ENCODE assay signal across 1 cellular context in the genomic region with DNA sequence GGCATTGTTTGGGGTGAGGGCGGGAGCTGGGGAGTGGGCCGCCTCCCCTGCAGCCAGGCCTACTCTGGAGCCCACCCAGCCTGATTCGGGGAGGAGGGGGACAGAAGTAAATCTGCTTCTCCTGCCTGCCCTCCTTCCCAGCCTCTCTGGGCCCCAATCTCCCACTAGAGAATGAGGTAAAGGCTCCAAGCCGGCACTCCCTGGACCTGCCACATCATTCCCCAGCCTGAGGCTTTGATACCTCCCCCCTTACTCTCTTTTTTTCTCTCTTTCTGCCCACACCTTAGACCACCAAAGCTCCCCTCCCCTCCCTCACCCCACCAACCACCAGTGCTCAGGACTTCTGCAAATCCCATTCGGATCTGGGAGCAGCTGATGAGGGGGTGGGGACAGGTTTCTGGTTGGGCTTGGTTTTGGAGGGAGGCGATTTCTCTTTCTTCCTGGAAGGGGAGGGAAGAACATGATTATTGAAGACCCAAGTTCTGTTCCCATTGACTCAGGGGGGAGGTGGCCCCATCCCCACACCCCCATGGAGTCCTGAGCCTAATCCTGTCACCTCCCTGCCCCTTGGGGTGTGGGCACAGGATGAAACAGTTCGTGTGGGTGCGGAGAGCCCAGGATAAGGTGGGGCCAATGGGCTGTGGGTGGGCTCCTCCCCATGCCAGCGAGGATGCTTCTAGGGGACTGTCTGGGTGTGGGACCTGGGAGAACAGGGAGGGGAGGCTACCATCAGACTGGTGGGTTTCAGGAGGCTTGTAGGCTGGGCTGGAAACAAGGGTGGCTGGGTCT.
TF ChIP-seq lines count a peak whose summit lies in the region.

No MANE protein-coding gene starts in this region.

TF ChIP-seq in HEK293, 187 proteins besides CTCF, POLR2A, EP300 and RAD21 (continued from another document and continues in another):
- TF ChIP-seq, protein P1, sequence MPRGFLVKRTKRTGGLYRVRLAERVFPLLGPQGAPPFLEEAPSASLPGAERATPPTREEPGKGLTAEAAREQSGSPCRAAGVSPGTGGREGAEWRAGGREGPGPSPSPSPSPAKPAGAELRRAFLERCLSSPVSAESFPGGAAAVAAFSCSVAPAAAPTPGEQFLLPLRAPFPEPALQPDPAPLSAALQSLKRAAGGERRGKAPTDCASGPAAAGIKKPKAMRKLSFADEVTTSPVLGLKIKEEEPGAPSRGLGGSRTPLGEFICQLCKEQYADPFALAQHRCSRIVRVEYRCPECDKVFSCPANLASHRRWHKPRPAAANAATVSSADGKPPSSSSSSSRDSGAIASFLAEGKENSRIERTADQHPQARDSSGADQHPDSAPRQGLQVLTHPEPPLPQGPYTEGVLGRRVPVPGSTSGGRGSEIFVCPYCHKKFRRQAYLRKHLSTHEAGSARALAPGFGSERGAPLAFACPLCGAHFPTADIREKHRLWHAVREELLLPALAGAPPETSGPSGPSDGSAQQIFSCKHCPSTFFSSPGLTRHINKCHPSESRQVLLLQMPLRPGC (tag by site-specific recombination; IDR thresholded peaks at IDR 0.05), result no peak
- no peak for TF ChIP-seq ZNF624 (tag by site-specific recombination; IDR thresholded peaks at IDR 0.05)
- no peak for TF ChIP-seq ZNF621 (tag by site-specific recombination; IDR thresholded peaks at IDR 0.05)
- TF ChIP-seq ZNF423 (tag by site-specific recombination; IDR thresholded peaks at IDR 0.05), result no peak
- TF ChIP-seq ZNF629 (tag by site-specific recombination; IDR thresholded peaks at IDR 0.05), result no peak
- TF ChIP-seq, protein P2, sequence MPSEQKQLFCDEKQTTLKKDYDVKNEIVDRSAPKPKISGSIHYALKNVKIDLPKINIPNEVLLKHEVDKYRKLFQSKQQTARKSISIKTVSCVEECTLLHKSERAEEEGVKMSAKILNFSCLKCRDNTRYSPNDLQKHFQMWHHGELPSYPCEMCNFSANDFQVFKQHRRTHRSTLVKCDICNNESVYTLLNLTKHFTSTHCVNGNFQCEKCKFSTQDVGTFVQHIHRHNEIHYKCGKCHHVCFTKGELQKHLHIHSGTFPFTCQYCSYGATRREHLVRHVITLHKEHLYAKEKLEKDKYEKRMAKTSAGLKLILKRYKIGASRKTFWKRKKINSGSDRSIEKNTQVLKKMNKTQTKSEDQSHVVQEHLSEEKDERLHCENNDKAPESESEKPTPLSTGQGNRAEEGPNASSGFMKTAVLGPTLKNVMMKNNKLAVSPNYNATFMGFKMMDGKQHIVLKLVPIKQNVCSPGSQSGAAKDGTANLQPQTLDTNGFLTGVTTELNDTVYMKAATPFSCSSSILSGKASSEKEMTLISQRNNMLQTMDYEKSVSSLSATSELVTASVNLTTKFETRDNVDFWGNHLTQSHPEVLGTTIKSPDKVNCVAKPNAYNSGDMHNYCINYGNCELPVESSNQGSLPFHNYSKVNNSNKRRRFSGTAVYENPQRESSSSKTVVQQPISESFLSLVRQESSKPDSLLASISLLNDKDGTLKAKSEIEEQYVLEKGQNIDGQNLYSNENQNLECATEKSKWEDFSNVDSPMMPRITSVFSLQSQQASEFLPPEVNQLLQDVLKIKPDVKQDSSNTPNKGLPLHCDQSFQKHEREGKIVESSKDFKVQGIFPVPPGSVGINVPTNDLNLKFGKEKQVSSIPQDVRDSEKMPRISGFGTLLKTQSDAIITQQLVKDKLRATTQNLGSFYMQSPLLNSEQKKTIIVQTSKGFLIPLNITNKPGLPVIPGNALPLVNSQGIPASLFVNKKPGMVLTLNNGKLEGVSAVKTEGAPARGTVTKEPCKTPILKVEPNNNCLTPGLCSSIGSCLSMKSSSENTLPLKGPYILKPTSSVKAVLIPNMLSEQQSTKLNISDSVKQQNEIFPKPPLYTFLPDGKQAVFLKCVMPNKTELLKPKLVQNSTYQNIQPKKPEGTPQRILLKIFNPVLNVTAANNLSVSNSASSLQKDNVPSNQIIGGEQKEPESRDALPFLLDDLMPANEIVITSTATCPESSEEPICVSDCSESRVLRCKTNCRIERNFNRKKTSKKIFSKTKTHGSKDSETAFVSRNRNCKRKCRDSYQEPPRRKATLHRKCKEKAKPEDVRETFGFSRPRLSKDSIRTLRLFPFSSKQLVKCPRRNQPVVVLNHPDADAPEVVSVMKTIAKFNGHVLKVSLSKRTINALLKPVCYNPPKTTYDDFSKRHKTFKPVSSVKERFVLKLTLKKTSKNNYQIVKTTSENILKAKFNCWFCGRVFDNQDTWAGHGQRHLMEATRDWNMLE (tag by site-specific recombination; conservative IDR thresholded peaks at IDR 0.05; ENCODE audit: low read depth), result no peak
- no peak for TF ChIP-seq ZNF223 (tag by site-specific recombination; IDR thresholded peaks at IDR 0.05)
- TF ChIP-seq, protein P3, sequence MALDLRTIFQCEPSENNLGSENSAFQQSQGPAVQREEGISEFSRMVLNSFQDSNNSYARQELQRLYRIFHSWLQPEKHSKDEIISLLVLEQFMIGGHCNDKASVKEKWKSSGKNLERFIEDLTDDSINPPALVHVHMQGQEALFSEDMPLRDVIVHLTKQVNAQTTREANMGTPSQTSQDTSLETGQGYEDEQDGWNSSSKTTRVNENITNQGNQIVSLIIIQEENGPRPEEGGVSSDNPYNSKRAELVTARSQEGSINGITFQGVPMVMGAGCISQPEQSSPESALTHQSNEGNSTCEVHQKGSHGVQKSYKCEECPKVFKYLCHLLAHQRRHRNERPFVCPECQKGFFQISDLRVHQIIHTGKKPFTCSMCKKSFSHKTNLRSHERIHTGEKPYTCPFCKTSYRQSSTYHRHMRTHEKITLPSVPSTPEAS (tag by site-specific recombination; IDR thresholded peaks at IDR 0.05), result no peak
- peak; percentile 43 for TF ChIP-seq GLIS1 (tag by site-specific recombination; IDR thresholded peaks at IDR 0.05)
- 0 out of 2 replicates have a peak, but pooled peaks have one; percentile 14 for TF ChIP-seq BCL11B (tag by site-specific recombination; IDR thresholded peaks at IDR 0.05; ENCODE audit: low read depth)
- TF ChIP-seq ZNF843 (tag by site-specific recombination; IDR thresholded peaks at IDR 0.05), result no peak
- TF ChIP-seq ZNF140 (tag by site-specific recombination; IDR thresholded peaks at IDR 0.05), result no peak
- no peak; the same call in 1 of the 2 replicates for TF ChIP-seq ZBTB8A (tag by site-specific recombination; IDR thresholded peaks at IDR 0.05)
- no peak for TF ChIP-seq ZEB2 (tag by site-specific recombination; IDR thresholded peaks at IDR 0.05)
- TF ChIP-seq ZNF600 (tag by site-specific recombination; IDR thresholded peaks at IDR 0.05), result no peak
- TF ChIP-seq, protein P4, sequence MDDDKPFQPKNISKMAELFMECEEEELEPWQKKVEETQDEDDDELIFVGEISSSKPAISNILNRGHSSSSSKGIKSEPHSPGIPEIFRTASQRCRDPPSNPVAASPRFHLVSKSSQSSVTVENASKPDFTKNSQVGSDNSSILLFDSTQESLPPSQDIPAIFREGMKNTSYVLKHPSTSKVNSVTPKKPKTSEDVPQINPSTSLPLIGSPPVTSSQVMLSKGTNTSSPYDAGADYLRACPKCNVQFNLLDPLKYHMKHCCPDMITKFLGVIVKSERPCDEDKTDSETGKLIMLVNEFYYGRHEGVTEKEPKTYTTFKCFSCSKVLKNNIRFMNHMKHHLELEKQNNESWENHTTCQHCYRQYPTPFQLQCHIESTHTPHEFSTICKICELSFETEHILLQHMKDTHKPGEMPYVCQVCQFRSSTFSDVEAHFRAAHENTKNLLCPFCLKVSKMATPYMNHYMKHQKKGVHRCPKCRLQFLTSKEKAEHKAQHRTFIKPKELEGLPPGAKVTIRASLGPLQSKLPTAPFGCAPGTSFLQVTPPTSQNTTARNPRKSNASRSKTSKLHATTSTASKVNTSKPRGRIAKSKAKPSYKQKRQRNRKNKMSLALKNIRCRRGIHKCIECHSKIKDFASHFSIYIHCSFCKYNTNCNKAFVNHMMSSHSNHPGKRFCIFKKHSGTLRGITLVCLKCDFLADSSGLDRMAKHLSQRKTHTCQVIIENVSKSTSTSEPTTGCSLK (tag by site-specific recombination; IDR thresholded peaks at IDR 0.05), result no peak
- TF ChIP-seq ZNF248 (tag by site-specific recombination; IDR thresholded peaks at IDR 0.05), result no peak
- TF ChIP-seq, protein P5, sequence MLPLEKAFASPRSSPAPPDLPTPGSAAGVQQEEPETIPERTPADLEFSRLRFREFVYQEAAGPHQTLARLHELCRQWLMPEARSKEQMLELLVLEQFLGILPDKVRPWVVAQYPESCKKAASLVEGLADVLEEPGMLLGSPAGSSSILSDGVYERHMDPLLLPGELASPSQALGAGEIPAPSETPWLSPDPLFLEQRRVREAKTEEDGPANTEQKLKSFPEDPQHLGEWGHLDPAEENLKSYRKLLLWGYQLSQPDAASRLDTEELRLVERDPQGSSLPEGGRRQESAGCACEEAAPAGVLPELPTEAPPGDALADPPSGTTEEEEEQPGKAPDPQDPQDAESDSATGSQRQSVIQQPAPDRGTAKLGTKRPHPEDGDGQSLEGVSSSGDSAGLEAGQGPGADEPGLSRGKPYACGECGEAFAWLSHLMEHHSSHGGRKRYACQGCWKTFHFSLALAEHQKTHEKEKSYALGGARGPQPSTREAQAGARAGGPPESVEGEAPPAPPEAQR (tag by site-specific recombination; IDR thresholded peaks at IDR 0.05), result no peak
- TF ChIP-seq ZNF112 (tag by site-specific recombination; IDR thresholded peaks at IDR 0.05), result no peak
- TF ChIP-seq, protein P6, sequence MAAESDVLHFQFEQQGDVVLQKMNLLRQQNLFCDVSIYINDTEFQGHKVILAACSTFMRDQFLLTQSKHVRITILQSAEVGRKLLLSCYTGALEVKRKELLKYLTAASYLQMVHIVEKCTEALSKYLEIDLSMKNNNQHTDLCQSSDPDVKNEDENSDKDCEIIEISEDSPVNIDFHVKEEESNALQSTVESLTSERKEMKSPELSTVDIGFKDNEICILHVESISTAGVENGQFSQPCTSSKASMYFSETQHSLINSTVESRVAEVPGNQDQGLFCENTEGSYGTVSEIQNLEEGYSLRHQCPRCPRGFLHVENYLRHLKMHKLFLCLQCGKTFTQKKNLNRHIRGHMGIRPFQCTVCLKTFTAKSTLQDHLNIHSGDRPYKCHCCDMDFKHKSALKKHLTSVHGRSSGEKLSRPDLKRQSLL (tag by site-specific recombination; IDR thresholded peaks at IDR 0.05), result no peak
- TF ChIP-seq ZNF174 (tag by site-specific recombination; IDR thresholded peaks at IDR 0.05), result no peak
- TF ChIP-seq ZNF747 (tag by site-specific recombination; IDR thresholded peaks at IDR 0.05), result no peak
- no peak for TF ChIP-seq SETDB1 (IDR thresholded peaks at IDR 0.05; ENCODE audit: insufficient read length, low read length)
- TF ChIP-seq ZNF335 (tag by site-specific recombination; conservative IDR thresholded peaks at IDR 0.05), result 0 out of 2 replicates have a peak, but pooled peaks have one; percentile 13
- no peak for TF ChIP-seq ZNF548 (tag by site-specific recombination; IDR thresholded peaks at IDR 0.05)
- TF ChIP-seq, protein P7, sequence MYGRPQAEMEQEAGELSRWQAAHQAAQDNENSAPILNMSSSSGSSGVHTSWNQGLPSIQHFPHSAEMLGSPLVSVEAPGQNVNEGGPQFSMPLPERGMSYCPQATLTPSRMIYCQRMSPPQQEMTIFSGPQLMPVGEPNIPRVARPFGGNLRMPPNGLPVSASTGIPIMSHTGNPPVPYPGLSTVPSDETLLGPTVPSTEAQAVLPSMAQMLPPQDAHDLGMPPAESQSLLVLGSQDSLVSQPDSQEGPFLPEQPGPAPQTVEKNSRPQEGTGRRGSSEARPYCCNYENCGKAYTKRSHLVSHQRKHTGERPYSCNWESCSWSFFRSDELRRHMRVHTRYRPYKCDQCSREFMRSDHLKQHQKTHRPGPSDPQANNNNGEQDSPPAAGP (tag by site-specific recombination; IDR thresholded peaks at IDR 0.05), result no peak
- TF ChIP-seq ZNF596 (tag by site-specific recombination; IDR thresholded peaks at IDR 0.05), result no peak
- TF ChIP-seq MEIS1 (CRISPR knock-in tag; IDR thresholded peaks at IDR 0.05; ENCODE audit: borderline replicate concordance), result no peak
- TF ChIP-seq ZNF785 (tag by site-specific recombination; IDR thresholded peaks at IDR 0.05), result no peak
- no peak for TF ChIP-seq FEZF1 (tag by site-specific recombination; IDR thresholded peaks at IDR 0.05)
- TF ChIP-seq, protein P8, sequence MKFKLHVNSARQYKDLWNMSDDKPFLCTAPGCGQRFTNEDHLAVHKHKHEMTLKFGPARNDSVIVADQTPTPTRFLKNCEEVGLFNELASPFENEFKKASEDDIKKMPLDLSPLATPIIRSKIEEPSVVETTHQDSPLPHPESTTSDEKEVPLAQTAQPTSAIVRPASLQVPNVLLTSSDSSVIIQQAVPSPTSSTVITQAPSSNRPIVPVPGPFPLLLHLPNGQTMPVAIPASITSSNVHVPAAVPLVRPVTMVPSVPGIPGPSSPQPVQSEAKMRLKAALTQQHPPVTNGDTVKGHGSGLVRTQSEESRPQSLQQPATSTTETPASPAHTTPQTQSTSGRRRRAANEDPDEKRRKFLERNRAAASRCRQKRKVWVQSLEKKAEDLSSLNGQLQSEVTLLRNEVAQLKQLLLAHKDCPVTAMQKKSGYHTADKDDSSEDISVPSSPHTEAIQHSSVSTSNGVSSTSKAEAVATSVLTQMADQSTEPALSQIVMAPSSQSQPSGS (tag by site-specific recombination; IDR thresholded peaks at IDR 0.05; ENCODE audit: low read depth), result no peak
- no peak for TF ChIP-seq ZBTB20 (tag by site-specific recombination; IDR thresholded peaks at IDR 0.05)
- no peak; the same call in none of the 2 replicates for TF ChIP-seq WT1 (tag by site-specific recombination; IDR thresholded peaks at IDR 0.05)
- TF ChIP-seq, protein P9, sequence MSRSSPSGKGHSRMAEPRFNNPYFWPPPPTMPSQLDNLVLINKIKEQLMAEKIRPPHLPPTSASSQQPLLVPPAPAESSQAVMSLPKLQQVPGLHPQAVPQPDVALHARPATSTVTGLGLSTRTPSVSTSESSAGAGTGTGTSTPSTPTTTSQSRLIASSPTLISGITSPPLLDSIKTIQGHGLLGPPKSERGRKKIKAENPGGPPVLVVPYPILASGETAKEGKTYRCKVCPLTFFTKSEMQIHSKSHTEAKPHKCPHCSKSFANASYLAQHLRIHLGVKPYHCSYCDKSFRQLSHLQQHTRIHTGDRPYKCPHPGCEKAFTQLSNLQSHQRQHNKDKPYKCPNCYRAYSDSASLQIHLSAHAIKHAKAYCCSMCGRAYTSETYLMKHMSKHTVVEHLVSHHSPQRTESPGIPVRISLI (tag by site-specific recombination; IDR thresholded peaks at IDR 0.05), result no peak
- TF ChIP-seq SP7 (tag by site-specific recombination; IDR thresholded peaks at IDR 0.05), result no peak
- TF ChIP-seq ZNF404 (tag by site-specific recombination; IDR thresholded peaks at IDR 0.05), result no peak
- no peak for TF ChIP-seq KLF7 (tag by site-specific recombination; IDR thresholded peaks at IDR 0.05; ENCODE audit: borderline replicate concordance)
- TF ChIP-seq YY1 (tag by site-specific recombination; IDR thresholded peaks at IDR 0.05), result no peak
- TF ChIP-seq ZIC2 (tag by site-specific recombination; IDR thresholded peaks at IDR 0.05), result no peak
- no peak for TF ChIP-seq ZNF426 (tag by site-specific recombination; IDR thresholded peaks at IDR 0.05)
